In genomic region chr2:42613281-42614064, GRCh38 we compare ENCODE assay signal across 2 cellular contexts.
TF ChIP-seq lines count a peak whose summit lies in the region.

No MANE protein-coding gene starts in this region.

TF ChIP-seq in GM23338, 12 proteins besides CTCF, POLR2A, EP300 and RAD21:
- TF ChIP-seq EZH2phosphoT487 (IDR thresholded peaks at IDR 0.05; ENCODE audit: unreplicated experiment): no peak
- no peak for TF ChIP-seq ZNF331 (CRISPR knock-in tag; IDR thresholded peaks at IDR 0.05; ENCODE audit: low read depth)
- TF ChIP-seq STAT1 (IDR thresholded peaks at IDR 0.05; ENCODE audit: unreplicated experiment): no peak
TF ChIP-seq in GM23338: peak in this region for 0.

TF ChIP-seq in endothelial cell of umbilical vein, 7 proteins besides CTCF, POLR2A, EP300 and RAD21:
- no peak for TF ChIP-seq GATA2 (IDR thresholded peaks at IDR 0.05; ENCODE audit: insufficient read depth, insufficient read length, low read depth, low read length)
- TF ChIP-seq POLR2AphosphoS5 (IDR thresholded peaks at IDR 0.05; ENCODE audit: insufficient read depth, low read depth, low read length): no peak
- TF ChIP-seq MAX (IDR thresholded peaks at IDR 0.05; ENCODE audit: insufficient read depth, insufficient read length): no peak
- no peak for TF ChIP-seq FOS (IDR thresholded peaks at IDR 0.05; ENCODE audit: borderline replicate concordance, insufficient read depth, low read length)
- TF ChIP-seq MYC (IDR thresholded peaks at IDR 0.05; ENCODE audit: low read depth, low read length): no peak
- TF ChIP-seq JUN (IDR thresholded peaks at IDR 0.05; ENCODE audit: borderline replicate concordance, insufficient read depth, insufficient read length, low read depth): no peak
- no peak for TF ChIP-seq EZH2 (IDR thresholded peaks at IDR 0.05; ENCODE audit: borderline replicate concordance, low read depth, low read length, severe bottlenecking)
